In genomic region chr14:74800780-74801179, GRCh38 we compare ENCODE assay signal across 26 cellular contexts. TPM values are rescaled to one million over a fixed set of nuclear protein-coding genes. Genes with fewer than 3 reads are reported as not detected.
DNase-seq lines count a peak whose midpoint lies in the region; ATAC-seq, FAIRE-seq and TF ChIP-seq lines count a peak whose summit lies in the region.
"Had no signal": no experiment of that assay in that cellular context is flagged by ENCODE, and none has a peak within 500 bp of the region (broad histone marks: within the 10 kb centered on the region; RNA-seq: fewer than 3 reads in every experiment).

No MANE protein-coding gene starts in this region.

- no peak overlapping the region for H3K9ac ChIP-seq in HepG2 (ENCODE audit: insufficient read depth, low read depth, low read length)
- H3K9ac ChIP-seq: BLaER1 had no signal

- no peak overlapping the region for H3K4me2 ChIP-seq in HepG2 (ENCODE audit: low read depth, low read length)
- H3K4me2 ChIP-seq: BLaER1 had no signal

- no peaks in the 10 kb centered on the region for H3K79me2 ChIP-seq in HepG2 (ENCODE audit: insufficient read depth, low read length)

- H3K4me3 ChIP-seq in right lobe of liver, result no peak overlapping the region
- no peak overlapping the region for H3K4me3 ChIP-seq in HepG2 (replicated peaks in 1 of 3; ENCODE audit: insufficient read depth in 1 of 3, low read depth in 2 of 3, low read length in 3 of 3)
- no peak overlapping the region for H3K4me3 ChIP-seq in small intestine (ENCODE audit: low read depth in 1 of 2, low read length in 2 of 2)
- H3K4me3 ChIP-seq in tibial artery, result no peak overlapping the region
- H3K4me3 ChIP-seq: BLaER1, GM12878 had no signal

- in situ Hi-C loops in HepG2 (cut with HindIII; ENCODE audit: extremely low pct_ligation_motif_present, low pct_unique_long_range_greater_than_20kb), result no loop called here

- WGBS in right lobe of liver (ENCODE audit: insufficient coverage, low coverage, low lambda C conversion rate, missing lambda C conversion rate), result 24% methylated on average over 3 of the region's 3 CpGs
- WGBS in HepG2 (ENCODE audit: low lambda C conversion rate), result 89% methylated on average over 3 of the region's 3 CpGs
- WGBS in small intestine, 3 donors, result 29 to 70% (median 46%) methylated on average over 3 of the region's 3 CpGs

- no peak for TF ChIP-seq EP300 in HepG2 (IDR thresholded peaks at IDR 0.05; ENCODE audit: low read depth in 2 of 2, low read length in 2 of 2)
- no peak for TF ChIP-seq EP300 in HepG2 (CRISPR knock-in tag; IDR thresholded peaks at IDR 0.05; ENCODE audit: borderline replicate concordance)

- TF ChIP-seq RAD21 in HepG2 (CRISPR knock-in tag; IDR thresholded peaks at IDR 0.05), result no peak

- H3K27me3 ChIP-seq in right lobe of liver, result no peaks in the 10 kb centered on the region
- H3K27me3 ChIP-seq in HepG2 (ENCODE audit: control insufficient read depth in 1 of 2, insufficient read depth in 2 of 2, low read length in 2 of 2), result no peaks in the 10 kb centered on the region
- H3K27me3 ChIP-seq in small intestine (ENCODE audit: control insufficient read depth in 2 of 2, insufficient read depth in 2 of 2, low read length in 2 of 2), result no peaks in the 10 kb centered on the region
- H3K27me3 ChIP-seq in tibial artery, result no peaks in the 10 kb centered on the region
- H3K27me3 ChIP-seq: BE2C, BLaER1 had no signal

- TF ChIP-seq CTCF in right lobe of liver (IDR thresholded peaks at IDR 0.05) (no peak), HepG2 (CRISPR knock-in tag; IDR thresholded peaks at IDR 0.05) (no peak), tibial artery (IDR thresholded peaks at IDR 0.05) (no peak)

- H2AFZ ChIP-seq in HepG2 (ENCODE audit: low read length), result no peak overlapping the region

- TF ChIP-seq POLR2A in right lobe of liver (IDR thresholded peaks at IDR 0.05) (no peak), HepG2 (IDR thresholded peaks at IDR 0.05; ENCODE audit: insufficient read depth in 1 of 2, low read depth in 2 of 2, low read length in 2 of 2) (no peak)

- no peaks in the 10 kb centered on the region for H3K9me3 ChIP-seq in right lobe of liver
- H3K9me3 ChIP-seq in HepG2 (ENCODE audit: low read length), result no peaks in the 10 kb centered on the region
- H3K9me3 ChIP-seq in small intestine (ENCODE audit: control insufficient read depth, low read depth), result no peaks in the 10 kb centered on the region
- H3K9me3 ChIP-seq in tibial artery, result no peaks in the 10 kb centered on the region
- H3K9me3 ChIP-seq: BE2C, BLaER1 had no signal

- H3K36me3 ChIP-seq in right lobe of liver (peaks cover 0 to 17% (median 0%) of the 10 kb centered on the region in 4 donors), HepG2 (replicated peaks in 1 of 2; ENCODE audit: control insufficient read depth in 1 of 2, insufficient read depth in 2 of 2, low read length in 2 of 2) (peaks cover 19 to 63% of the 10 kb centered on the region in 2 experiments), small intestine (ENCODE audit: control insufficient read depth in 2 of 2, insufficient read depth in 2 of 2, low read length in 2 of 2) (peaks cover 2 to 5% of the 10 kb centered on the region in 2 donors), tibial artery (peaks cover 14 to 50% (median 30%) of the 10 kb centered on the region in 3 donors)

- FAIRE-seq in HepG2 (lab: Jason Lieb, UNC) (no peak), small intestine (lab: Jason Lieb, UNC) (no peak)
- FAIRE-seq: A204.1, GM12878, GM12892, GM18507 had no signal

- no peak for DNase-seq in right lobe of liver
- no peak for DNase-seq in HepG2 (ENCODE audit: low spot score)
- no peak for DNase-seq in left lobe of liver (ENCODE audit: low spot score)
- peak; percentile 7 for DNase-seq in small intestine
- no peak for DNase-seq in NOMO-1 (lab: John Stamatoyannopoulos, UW; ENCODE audit: unreplicated experiment in 2 of 2)
- no peak for DNase-seq in tibial artery
- DNase-seq: ACHN; BE2C; C1 segment of cervical spinal cord; CD4-positive, alpha-beta memory T cell; CD4-positive, CD25-positive, alpha-beta regulatory T cell; CD8-positive, alpha-beta memory T cell; COR-L47; DMS 273 treated with DMSO at 0.1 percent for 48 hours; DMS153; DMS53; DMS79; DND-41; EL; GDM1 had no signal

- POLR2A ChIA-PET in HepG2 (lab: Yijun Ruan, JAX), result no interaction called here

- H3K27ac ChIP-seq in right lobe of liver (no peak overlapping the region), HepG2 (ENCODE audit: extremely low read length, insufficient read depth, low read length) (no peak overlapping the region), small intestine (ENCODE audit: low read depth in 1 of 2, low read length in 1 of 2) (no peak overlapping the region), tibial artery (no peak overlapping the region)
- H3K27ac ChIP-seq: 22Rv1, BLaER1 had no signal

- H4K20me1 ChIP-seq in HepG2 (ENCODE audit: insufficient read depth, low read length), result 0 out of 2 replicates have a peak, but pooled peaks cover 2% of the 10 kb centered on the region

- intact Hi-C loops in right lobe of liver (cut with DNase I) (no loop called here), HepG2 (cut with micrococcal nuclease; ENCODE audit: unreplicated experiment) (loop anchor here (5.0 kb wide), 1 partner anchor 298 kb away; no protein-coding TSS in a partner anchor), tibial artery (cut with DNase I; ENCODE audit: low total_unique reads) (loop anchor here (5.0 kb wide), 1 partner anchor 188 kb away; the partner anchor contains the start of gene LTBP2)

- CTCF ChIA-PET in HepG2 (lab: Yijun Ruan, JAX; ENCODE audit: low intra/inter-chr PET ratio, low total read pairs), result interaction anchor here (1.0 kb wide), 1 partner anchor 192 kb away, joined by 4 read pairs; no protein-coding TSS in a partner anchor

- BruUV-seq in HepG2 (replicated peaks; lab: Mats Ljungman, UMichigan), result no TSS peak

- ATAC-seq in right lobe of liver, result peak in 3 of 4 donors; percentile 17 to 59 (median 36)
- no peak for ATAC-seq in HepG2
- peak; percentile 73 for ATAC-seq in left lobe of liver
- ATAC-seq: GM12878 had no signal

- H3K4me1 ChIP-seq in right lobe of liver, result peaks cover 0 to 20% (median 6%) of the 10 kb centered on the region in 4 donors
- no peaks in the 10 kb centered on the region for H3K4me1 ChIP-seq in HepG2 (ENCODE audit: insufficient read depth, low read length)
- H3K4me1 ChIP-seq in small intestine (ENCODE audit: control insufficient read depth in 2 of 2, insufficient read depth in 1 of 2, low read depth in 1 of 2, low read length in 1 of 2), result no peaks in the 10 kb centered on the region
- no peaks in the 10 kb centered on the region for H3K4me1 ChIP-seq in tibial artery
- H3K4me1 ChIP-seq: BE2C, BLaER1 had no signal

TF ChIP-seq in HepG2, 621 proteins besides CTCF, POLR2A, EP300 and RAD21 (continues in another document):
- TF ChIP-seq ZNF430 (CRISPR knock-in tag; IDR thresholded peaks at IDR 0.05) (no peak), FOXA1 (IDR thresholded peaks at IDR 0.05) (no peak), FOXA1 (CRISPR knock-in tag; IDR thresholded peaks at IDR 0.05) (no peak), NR2F2 (IDR thresholded peaks at IDR 0.05; ENCODE audit: borderline replicate concordance, low read depth) (no peak), ZBTB34 (CRISPR knock-in tag; IDR thresholded peaks at IDR 0.05) (no peak), SAFB2 (CRISPR knock-in tag; IDR thresholded peaks at IDR 0.05; ENCODE audit: borderline replicate concordance, low read depth) (no peak), GATA4 (IDR thresholded peaks at IDR 0.05; ENCODE audit: borderline replicate concordance, low read depth) (no peak), ZNF326 (CRISPR knock-in tag; IDR thresholded peaks at IDR 0.05; ENCODE audit: borderline replicate concordance) (no peak), HHEX (CRISPR knock-in tag; IDR thresholded peaks at IDR 0.05) (no peak), NCOA5 (CRISPR knock-in tag; IDR thresholded peaks at IDR 0.05) (no peak)

RNA-seq across cellular contexts. Expression of gene YLPM1, which starts 37.7 kb away (rescaled TPM):
- total RNA-seq in right lobe of liver, result 10 to 100 TPM; 14.8 to 20.0 (median 17.1) TPM
- 21.9 and 37.6 TPM in 2 replicates for total RNA-seq in HepG2 (2016; rRNA removed; fragmentation: Illumina TruSeq; extraction: Trizol)
- 6.3 and 7.4 TPM in 2 replicates for total RNA-seq in HepG2 (2016; cell fraction: cytosol; rRNA removed; fragmentation: Illumina TruSeq; extraction: Trizol; ENCODE audit: low read depth)
- 19.0 and 31.8 TPM in 2 replicates for total RNA-seq in HepG2 (2016; cell fraction: insoluble cytoplasmic fraction; rRNA removed; fragmentation: Illumina TruSeq; extraction: Trizol)
- total RNA-seq in HepG2 (2016; cell fraction: membrane; rRNA removed; fragmentation: Illumina TruSeq; extraction: Trizol), result 10.5 and 12.6 TPM in 2 replicates
- 76.0 and 88.2 TPM in 2 replicates for total RNA-seq in HepG2 (2016; cell fraction: nucleus; rRNA removed; fragmentation: Illumina TruSeq; extraction: Trizol)
- polyA plus RNA-seq in HepG2 (2011; rRNA removed), result 6.0 and 6.7 TPM in 2 replicates
- 1.8 and 2.8 TPM in 2 replicates for polyA plus RNA-seq in HepG2 (2011; cell fraction: cytosol; rRNA removed)
- 20.6 and 28.5 TPM in 2 replicates for polyA plus RNA-seq in HepG2 (2011; cell fraction: nucleus; rRNA removed)
- 24.4 and 27.8 TPM in 2 replicates for polyA plus RNA-seq in HepG2 (2012)
- 1.3 and 1.4 TPM in 2 replicates for polyA plus RNA-seq in HepG2 (2016; cell fraction: cytosol; fragmentation: Illumina TruSeq; extraction: Trizol; ENCODE audit: low read depth)
- polyA plus RNA-seq in HepG2 (2016; cell fraction: insoluble cytoplasmic fraction; fragmentation: Illumina TruSeq; extraction: Trizol; ENCODE audit: low read depth), result 27.6 and 35.4 TPM in 2 replicates
- 3.1 and 3.4 TPM in 2 replicates for polyA plus RNA-seq in HepG2 (2016; cell fraction: membrane; fragmentation: Illumina TruSeq; extraction: Trizol; ENCODE audit: low read depth)
- polyA plus RNA-seq in HepG2 (2016; cell fraction: nucleus; fragmentation: Illumina TruSeq; extraction: Trizol; ENCODE audit: insufficient read depth, low read depth), result 49.4 and 52.2 TPM in 2 replicates
- 10.9 and 19.3 TPM in 2 replicates for polyA minus RNA-seq in HepG2 (2011; rRNA and poly(A)+ RNA removed; ENCODE audit: low replicate concordance)
- 8.6 and 10.9 TPM in 2 replicates for polyA minus RNA-seq in HepG2 (2011; cell fraction: cytosol; rRNA and poly(A)+ RNA removed)
- 87.4 and 90.9 TPM in 2 replicates for polyA minus RNA-seq in HepG2 (2011; cell fraction: nucleus; rRNA and poly(A)+ RNA removed)
- total RNA-seq in left lobe of liver, result 16.4 TPM
- 10 to 100 TPM in 2 of 3 donors, 1 to 10 TPM in 1; 5.1 to 16.1 (median 10.1) TPM for polyA plus RNA-seq in small intestine

Comparison
In these comparisons a context has a peak if more than half of its experiments do, and no peak if none do; other contexts are left out.
1. intact Hi-C loops: an anchor here in HepG2 (5.0 kb wide) and tibial artery (5.0 kb wide); none called in right lobe of liver.